Comparison of ENCODE assay signal across 8 cellular contexts in genomic region chr5:179679014-179679674, GRCh38. TPM values are rescaled to one million over a fixed set of nuclear protein-coding genes. Genes with fewer than 3 reads are reported as not detected.
A peak's percentile ranks its signal among the peaks of the same experiment; 100 is the strongest.
DNase-seq lines count a peak whose midpoint lies in the region; ATAC-seq and TF ChIP-seq lines count a peak whose summit lies in the region.

No MANE protein-coding gene starts in this region.

- H3K27me3 ChIP-seq in PC-3 (ENCODE audit: low read length) (no peaks in the 10 kb centered on the region), ovary (no peaks in the 10 kb centered on the region), tibial nerve (no peaks in the 10 kb centered on the region)

- H3K27ac Mint-ChIP-seq in activated naive CD4-positive, alpha-beta T cell treated with anti-CD3 and anti-CD28 coated beads for 36 hours, result peak overlapping the region; percentile 95

- peak overlapping the region; percentile 99 for H3K4me3 Mint-ChIP-seq in activated naive CD4-positive, alpha-beta T cell treated with anti-CD3 and anti-CD28 coated beads for 36 hours

- H3K4me3 ChIP-seq in PC-3 (ENCODE audit: low read length) (peak overlapping the region; percentile 95), ovary (peak overlapping the region; percentile 79), tibial nerve (peak overlapping the region; percentile 71 to 96 (median 91))

- H3K4me1 Mint-ChIP-seq in activated naive CD4-positive, alpha-beta T cell treated with anti-CD3 and anti-CD28 coated beads for 36 hours (ENCODE audit: low read depth), result peaks cover 36% of the 10 kb centered on the region

- peak overlapping the region; percentile 91 for H2AFZ ChIP-seq in PC-3 (ENCODE audit: low read length)

- H3K27ac ChIP-seq in PC-3 (ENCODE audit: low read length) (no peak overlapping the region), ovary (peak overlapping the region in 1 of 2 donors; percentile 93), tibial nerve (peak overlapping the region; percentile 87 to 98 (median 92))

- no peaks in the 10 kb centered on the region for H3K9me3 ChIP-seq in PC-3 (ENCODE audit: low read length)
- no peaks in the 10 kb centered on the region for H3K9me3 ChIP-seq in ovary
- H3K9me3 ChIP-seq in tibial nerve, result no peaks in the 10 kb centered on the region

- H3K4me2 ChIP-seq in PC-3 (ENCODE audit: low read length), result peak overlapping the region; percentile 99

- TF ChIP-seq POLR2A in ovary (IDR thresholded peaks at IDR 0.05), result no peak
- no peak for TF ChIP-seq POLR2A in tibial nerve (IDR thresholded peaks at IDR 0.05)

- WGBS in ovary, 3 donors, result 13 to 16% (median 14%) methylated on average over 40 to 41 of the region's 41 CpGs
- 20 to 36% methylated on average over 19 to 25 of the region's 41 CpGs for WGBS in tibial nerve, 2 donors

- H3K9me2 ChIP-seq in PC-3 (replicated peaks; ENCODE audit: low read length), result no peaks in the 10 kb centered on the region

- peak overlapping the region; percentile 96 for H3K9ac ChIP-seq in PC-3 (ENCODE audit: low read length)

- CTCF ChIA-PET in PC-3 (lab: Charles Lee), result no interaction called here
- CTCF ChIA-PET in activated naive CD4-positive, alpha-beta T cell treated with anti-CD3 and anti-CD28 coated beads for 36 hours (lab: Charles Lee), result interaction anchor here (0.6 to 2.4 kb wide), 6 partner anchors 9 to 118 kb away, joined by 3 to 9 read pairs (median 4); no protein-coding TSS in a partner anchor

- no peak for TF ChIP-seq EP300 in ovary (IDR thresholded peaks at IDR 0.05)
- TF ChIP-seq EP300 in tibial nerve (IDR thresholded peaks at IDR 0.05), result no peak

- POLR2A ChIA-PET in PC-3 (lab: Charles Lee; ENCODE audit: unreplicated experiment), result no interaction called here

- H3K27me3 Mint-ChIP-seq in activated naive CD4-positive, alpha-beta T cell treated with anti-CD3 and anti-CD28 coated beads for 36 hours (ENCODE audit: low read depth), result no peaks in the 10 kb centered on the region

- H3K36me3 Mint-ChIP-seq in activated naive CD4-positive, alpha-beta T cell treated with anti-CD3 and anti-CD28 coated beads for 36 hours (ENCODE audit: low read depth), result peaks cover 31% of the 10 kb centered on the region

- intact Hi-C loops in PC-3 (cut with micrococcal nuclease) (no loop called here), Right ventricle myocardium inferior (cut with DNase I) (no loop called here), ovary (cut with DNase I) (no loop called here)
- intact Hi-C loops in activated naive CD4-positive, alpha-beta T cell treated with anti-CD3 and anti-CD28 coated beads for 36 hours (cut with micrococcal nuclease), result loop anchor here (2.0 kb wide), 2 partner anchors 228 to 412 kb away; partner anchors contain the start of gene TBC1D9B

- H3F3A ChIP-seq in PC-3 (ENCODE audit: low read length, unreplicated experiment), result no peaks in the 10 kb centered on the region

- BruUV-seq in PC-3 (replicated peaks; lab: Mats Ljungman, UMichigan), result TSS peak; percentile 52

- TF ChIP-seq CTCF in GM12873 (IDR thresholded peaks at IDR 0.05; ENCODE audit: insufficient read depth, low read depth, low read length, missing control alignments) (peak; percentile 30), PC-3 (conservative IDR thresholded peaks at IDR 0.05; ENCODE audit: low read depth, low read length) (no peak; the same call in 1 of the 2 replicates), ovary (IDR thresholded peaks at IDR 0.05) (peak in 2 of 3 donors; percentile 34 to 45), tibial nerve (IDR thresholded peaks at IDR 0.05) (peak in 3 of 5 experiments; percentile 23 to 31 (median 26))

- H3K36me3 ChIP-seq in PC-3 (ENCODE audit: low read depth, low read length), result no peaks in the 10 kb centered on the region
- H3K36me3 ChIP-seq in ovary, result no peaks in the 10 kb centered on the region
- H3K36me3 ChIP-seq in tibial nerve, result peaks cover 0 to 6% (median 0%) of the 10 kb centered on the region in 3 donors

- H4K20me1 ChIP-seq in PC-3 (ENCODE audit: low read length), result no peaks in the 10 kb centered on the region

- H3K4me1 ChIP-seq in PC-3 (ENCODE audit: insufficient read depth, low read length), result peaks cover 19% of the 10 kb centered on the region
- peaks cover 6% of the 10 kb centered on the region for H3K4me1 ChIP-seq in ovary (ENCODE audit: insufficient read depth)
- peaks cover 0 to 25% (median 21%) of the 10 kb centered on the region in 4 donors for H3K4me1 ChIP-seq in tibial nerve

- H3K79me2 ChIP-seq in PC-3 (ENCODE audit: low read length), result peaks cover 19% of the 10 kb centered on the region

- H3K9me3 Mint-ChIP-seq in activated naive CD4-positive, alpha-beta T cell treated with anti-CD3 and anti-CD28 coated beads for 36 hours, result no peaks in the 10 kb centered on the region

- peak; percentile 11 for ATAC-seq in HG02981 (IDR thresholded peaks at IDR 0.05; ENCODE audit: unreplicated experiment)
- no peak for ATAC-seq in PC-3
- peak; percentile 61 for ATAC-seq in Right ventricle myocardium inferior

- no peak for DNase-seq in PC-3
- DNase-seq in activated naive CD4-positive, alpha-beta T cell treated with anti-CD3 and anti-CD28 coated beads for 36 hours, result peak; percentile 81
- DNase-seq in Right ventricle myocardium inferior (ENCODE audit: missing footprints), result peak; percentile 88
- peak; percentile 83 to 89 (median 86) for DNase-seq in ovary
- DNase-seq in tibial nerve (ENCODE audit: low spot score in 2 of 2), result peak; percentile 63 to 82
- DNase-seq in COLO829 (ENCODE audit: low spot score), result no peak

RNA-seq across cellular contexts. Expression of gene CBY3, which starts 1.7 kb away (rescaled TPM):
- total RNA-seq in PC-3 (2014; rRNA removed) (1.4 TPM in 1 of 2 replicates, not detected in the other), Right ventricle myocardium inferior (not detected), ovary (under 1 TPM in 1 of 7 donors, not detected in 6; 0.65 TPM), tibial nerve (1 to 10 TPM in 1 of 4 donors, not detected in 3; 1.2 TPM)
- not detected for total RNA-seq in activated naive CD4-positive, alpha-beta T cell treated with anti-CD3 and anti-CD28 coated beads for 36 hours
- polyA plus RNA-seq in ovary, result not detected

RNA-seq across cellular contexts. Expression of gene CANX, which starts 19.6 kb away (rescaled TPM):
- total RNA-seq in PC-3 (2014; rRNA removed) (293 and 348 TPM in 2 replicates), Right ventricle myocardium inferior (504 TPM), ovary (100 to 1,000 TPM; 228 to 683 (median 573) TPM), tibial nerve (100 to 1,000 TPM; 258 to 315 (median 272) TPM)
- 100 to 1,000 TPM; 398 to 455 TPM for total RNA-seq in activated naive CD4-positive, alpha-beta T cell treated with anti-CD3 and anti-CD28 coated beads for 36 hours
- polyA plus RNA-seq in ovary, result 100 to 1,000 TPM; 176 to 688 TPM

RNA-seq across cellular contexts. Expression of gene MAML1, which starts 53.5 kb away (rescaled TPM):
- 10.6 and 17.9 TPM in 2 replicates for total RNA-seq in PC-3 (2014; rRNA removed)
- 10 to 100 TPM; 20.7 TPM for total RNA-seq in activated naive CD4-positive, alpha-beta T cell treated with anti-CD3 and anti-CD28 coated beads for 36 hours
- total RNA-seq in Right ventricle myocardium inferior, result 11.1 TPM
- total RNA-seq in ovary, result 10 to 100 TPM; 18.4 to 40.1 (median 33.6) TPM
- polyA plus RNA-seq in ovary, result 10 to 100 TPM; 19.0 to 20.2 TPM
- total RNA-seq in tibial nerve, result 10 to 100 TPM; 27.0 to 38.1 (median 31.9) TPM

RNA-seq across cellular contexts. Expression of gene HNRNPH1, which starts 55.7 kb away (rescaled TPM):
- total RNA-seq in PC-3 (2014; rRNA removed) (533 and 610 TPM in 2 replicates), Right ventricle myocardium inferior (218 TPM), ovary (100 to 1,000 TPM; 416 to 679 (median 577) TPM), tibial nerve (100 to 1,000 TPM; 473 to 711 (median 678) TPM)
- 100 to 1,000 TPM; 708 to 713 TPM for total RNA-seq in activated naive CD4-positive, alpha-beta T cell treated with anti-CD3 and anti-CD28 coated beads for 36 hours
- 100 to 1,000 TPM; 243 to 354 TPM for polyA plus RNA-seq in ovary

Comparison
In these comparisons a context has a peak if more than half of its experiments do, and no peak if none do; other contexts are left out.
1. DNase-seq: peak in activated naive CD4-positive, alpha-beta T cell treated with anti-CD3 and anti-CD28 coated beads for 36 hours (single experiment), Right ventricle myocardium inferior (single experiment), ovary (5 of 5) and tibial nerve (2 of 2); none in PC-3 (single experiment) and COLO829 (single experiment).
2. Peak in every context shown above with its lines, with median percentiles within 50 percentile points of each other: H3K4me3 ChIP-seq.